Comparison of ENCODE assay signal across 23 cellular contexts in genomic region chr10:2146079-2146478, GRCh38.
"Had no signal": no experiment of that assay in that cellular context is flagged by ENCODE, and none has a peak within 500 bp of the region (broad histone marks: within the 10 kb centered on the region; RNA-seq: fewer than 3 reads in every experiment).

No MANE protein-coding gene starts in this region.

- H3K36me3 ChIP-seq: esophagus muscularis mucosa, gastroesophageal sphincter, heart left ventricle, left ventricle myocardium inferior, neutrophil, pancreas, spleen, thyroid gland had no signal

- H3K4me1 ChIP-seq: esophagus muscularis mucosa, gastroesophageal sphincter, heart left ventricle, left ventricle myocardium inferior, pancreas, spleen, thyroid gland had no signal

- H3K4me3 Mint-ChIP-seq: activated CD4-positive, alpha-beta memory T cell treated with anti-CD3 and anti-CD28 coated beads for 36 hours; activated CD8-positive, alpha-beta memory T cell treated with anti-CD3 and anti-CD28 coated beads, Interleukin-2, amount 10 ng/mL, durations not matched to agents 7 days and 5 days; activated naive CD8-positive, alpha-beta T cell treated with anti-CD3 and anti-CD28 coated beads, Interleukin-2, amount 10 ng/mL, durations not matched to agents 7 days and 5 days; memory B cell; naive thymus-derived CD4-positive, alpha-beta T cell; stimulated activated naive B cell treated with anti-CD40 and anti-IgM and Interleukin-4, amounts not matched to agents 10 μg/mL and 1 μg/mL and 100 μg/mL, for 72 hours had no signal

- H3K27me3 ChIP-seq: neutrophil, pancreas, thyroid gland had no signal

- H3K4me1 Mint-ChIP-seq: activated CD8-positive, alpha-beta memory T cell treated with anti-CD3 and anti-CD28 coated beads, Interleukin-2, amount 10 ng/mL, durations not matched to agents 7 days and 5 days; activated naive CD8-positive, alpha-beta T cell treated with anti-CD3 and anti-CD28 coated beads, Interleukin-2, amount 10 ng/mL, durations not matched to agents 7 days and 5 days; memory B cell; naive thymus-derived CD4-positive, alpha-beta T cell; stimulated activated naive B cell treated with anti-CD40 and anti-IgM and Interleukin-4, amounts not matched to agents 10 μg/mL and 1 μg/mL and 100 μg/mL, for 72 hours had no signal

- H3K27ac ChIP-seq: esophagus muscularis mucosa, gastroesophageal sphincter, heart left ventricle, left ventricle myocardium inferior, neutrophil, pancreas, spleen, thyroid gland had no signal

- H3K36me3 Mint-ChIP-seq: activated CD4-positive, alpha-beta memory T cell treated with anti-CD3 and anti-CD28 coated beads for 36 hours; activated CD8-positive, alpha-beta memory T cell treated with anti-CD3 and anti-CD28 coated beads, Interleukin-2, amount 10 ng/mL, durations not matched to agents 7 days and 5 days; activated naive CD8-positive, alpha-beta T cell treated with anti-CD3 and anti-CD28 coated beads, Interleukin-2, amount 10 ng/mL, durations not matched to agents 7 days and 5 days; memory B cell; naive thymus-derived CD4-positive, alpha-beta T cell; stimulated activated naive B cell treated with anti-CD40 and anti-IgM and Interleukin-4, amounts not matched to agents 10 μg/mL and 1 μg/mL and 100 μg/mL, for 72 hours had no signal

- H3K4me3 ChIP-seq: esophagus muscularis mucosa, gastroesophageal sphincter, heart left ventricle, left ventricle myocardium inferior, mucosa of descending colon, pancreas, spleen, thyroid gland had no signal

- H3K9me3 Mint-ChIP-seq: activated CD4-positive, alpha-beta memory T cell treated with anti-CD3 and anti-CD28 coated beads for 36 hours; activated naive CD8-positive, alpha-beta T cell treated with anti-CD3 and anti-CD28 coated beads, Interleukin-2, amount 10 ng/mL, durations not matched to agents 7 days and 5 days; activated T-helper 2 cell treated with anti-CD3 and anti-CD28 coated beads, Interferon-gamma antibody, Interleukin-2, Interleukin-4, amounts not matched to agents 10 μg/mL and 5 μg/mL and 100 μg/mL, durations not matched to agents 14 hours and 24 hours and 36 hours; memory B cell; naive thymus-derived CD4-positive, alpha-beta T cell; stimulated activated naive B cell treated with anti-CD40 and anti-IgM and Interleukin-4, amounts not matched to agents 10 μg/mL and 1 μg/mL and 100 μg/mL, for 72 hours had no signal

- DNase-seq: activated CD4-positive, alpha-beta memory T cell treated with anti-CD3 and anti-CD28 coated beads for 36 hours; activated CD8-positive, alpha-beta memory T cell treated with anti-CD3 and anti-CD28 coated beads, Interleukin-2, amount 10 ng/mL, durations not matched to agents 7 days and 5 days; activated naive CD4-positive, alpha-beta T cell treated with Interleukin-2 at 50 U/mL for 16 hours; activated naive CD8-positive, alpha-beta T cell treated with anti-CD3 and anti-CD28 coated beads, Interleukin-2, amount 10 ng/mL, durations not matched to agents 7 days and 5 days; activated T-cell treated with anti-CD3 and anti-CD28 coated beads, Interleukin-2, amount 50 U/mL, for 1 hour; amygdala; dermis blood vessel endothelial cell; effector memory CD4-positive, alpha-beta T cell; heart left ventricle; kidney; left ventricle myocardium inferior; mucosa of descending colon; naive thymus-derived CD4-positive, alpha-beta T cell; pancreas; spleen; stimulated activated naive B cell treated with anti-CD40 and anti-IgM and Interleukin-4, amounts not matched to agents 10 μg/mL and 1 μg/mL and 100 μg/mL, for 72 hours; T-helper 2 cell; thyroid gland had no signal

- ATAC-seq: activated CD8-positive, alpha-beta memory T cell treated with anti-CD3 and anti-CD28 coated beads, Interleukin-2, amount 10 ng/mL, durations not matched to agents 7 days and 5 days; gastroesophageal sphincter; heart left ventricle; mucosa of descending colon; naive thymus-derived CD4-positive, alpha-beta T cell; pancreas; stimulated activated naive B cell treated with anti-CD40 and anti-IgM and Interleukin-4, amounts not matched to agents 10 μg/mL and 1 μg/mL and 100 μg/mL, for 72 hours had no signal

- H3K27me3 Mint-ChIP-seq: activated CD8-positive, alpha-beta memory T cell treated with anti-CD3 and anti-CD28 coated beads, Interleukin-2, amount 10 ng/mL, durations not matched to agents 7 days and 5 days; activated naive CD8-positive, alpha-beta T cell treated with anti-CD3 and anti-CD28 coated beads, Interleukin-2, amount 10 ng/mL, durations not matched to agents 7 days and 5 days had no signal

- H3K27ac Mint-ChIP-seq: activated CD4-positive, alpha-beta memory T cell treated with anti-CD3 and anti-CD28 coated beads for 36 hours; activated CD8-positive, alpha-beta memory T cell treated with anti-CD3 and anti-CD28 coated beads, Interleukin-2, amount 10 ng/mL, durations not matched to agents 7 days and 5 days; activated naive CD8-positive, alpha-beta T cell treated with anti-CD3 and anti-CD28 coated beads, Interleukin-2, amount 10 ng/mL, durations not matched to agents 7 days and 5 days; activated T-helper 2 cell treated with anti-CD3 and anti-CD28 coated beads, Interferon-gamma antibody, Interleukin-2, Interleukin-4, amounts not matched to agents 10 μg/mL and 5 μg/mL and 100 μg/mL, durations not matched to agents 14 hours and 24 hours and 36 hours; memory B cell; stimulated activated naive B cell treated with anti-CD40 and anti-IgM and Interleukin-4, amounts not matched to agents 10 μg/mL and 1 μg/mL and 100 μg/mL, for 72 hours had no signal
